ENCODE assay signal across 8 cellular contexts in the genomic region with DNA sequence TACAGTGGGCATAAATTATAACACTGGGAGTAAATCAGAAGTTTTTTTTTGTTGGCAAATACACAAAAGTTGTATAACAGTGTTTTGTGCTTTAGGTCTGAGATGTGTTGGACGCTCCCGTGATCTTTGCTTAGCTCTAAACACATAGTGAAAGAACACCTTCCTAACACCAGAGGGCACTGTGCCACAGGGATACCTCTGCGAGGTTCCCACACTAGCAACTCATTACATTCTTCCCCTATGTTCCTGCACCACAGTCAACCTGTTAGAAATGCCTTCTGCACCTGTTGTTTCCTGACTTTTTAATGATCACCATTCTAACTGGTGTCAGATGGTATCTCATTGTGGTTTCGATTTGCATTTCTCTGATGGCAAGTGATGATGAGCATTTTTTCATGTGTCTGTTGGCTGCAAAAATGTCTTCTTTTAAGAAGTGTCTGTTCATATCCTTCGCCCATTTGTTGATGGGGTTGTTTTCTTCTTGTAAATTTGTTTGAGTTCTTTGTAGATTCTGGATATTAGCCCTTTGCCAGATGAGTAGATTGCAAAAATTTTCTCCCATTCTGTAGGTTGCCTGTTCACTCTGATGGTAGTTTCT. TPM values are rescaled to one million over a fixed set of nuclear protein-coding genes. Genes with fewer than 3 reads are reported as not detected.
DNase-seq lines count a peak whose midpoint lies in the region; ATAC-seq and TF ChIP-seq lines count a peak whose summit lies in the region.
"Not testable (repeated sequence)": the region's sequence is repeated elsewhere in the genome, so short reads cannot be mapped to it uniquely, and the experiment has no call there.

No MANE protein-coding gene starts in this region.

- H3K9me3 ChIP-seq in SK-N-MC (ENCODE audit: low read depth, low read length); parathyroid adenoma (ENCODE audit: control insufficient read depth, low read length); uterus: not testable (repeated sequence)

- DNase-seq in GM13977 (ENCODE audit: low spot score) (peak; percentile 67), NCI-H1092 treated with DMSO at 0.1 percent for 48 hours (lab: John Stamatoyannopoulos, UW) (peak; percentile 82), SK-N-MC (ENCODE audit: low read depth, low spot score) (peak; percentile 30), germinal center (ENCODE audit: low spot score) (peak; percentile 62), uterus (peak; percentile 54 to 74)
- peak in 3 of 4 experiments; percentile 3 to 30 (median 17) for DNase-seq in activated naive CD4-positive, alpha-beta T cell (lab: John Stamatoyannopoulos, UW)

- not testable (repeated sequence) for H3K4me1 ChIP-seq in parathyroid adenoma, uterus

- peak; percentile 55 for ATAC-seq in HG02798 (IDR thresholded peaks at IDR 0.05; ENCODE audit: poor library complexity, unreplicated experiment)

- not testable (repeated sequence) for H3K27ac ChIP-seq in SK-N-MC, parathyroid adenoma, uterus

- in situ Hi-C loops in GM13977 (cut with MboI; ENCODE audit: low pct_unique_long_range_greater_than_20kb, low sequenced_read_pairs, unreplicated experiment), result loop anchor here (25.0 kb wide), 2 partner anchors 526 to 1026 kb away; no protein-coding TSS in a partner anchor

- peak; percentile 70 for TF ChIP-seq CTCF in GM13977 (IDR thresholded peaks at IDR 0.05; ENCODE audit: extremely low read depth, insufficient read depth, missing control alignments)
- peak; percentile 63 for TF ChIP-seq CTCF in parathyroid adenoma (IDR thresholded peaks at IDR 0.05)
- TF ChIP-seq CTCF in uterus (IDR thresholded peaks at IDR 0.05), result peak; percentile 65 to 75 (median 68)

- intact Hi-C loops in uterus (cut with DNase I; ENCODE audit: low total_unique reads), result not testable (repeated sequence)

- not testable (repeated sequence) for H3K36me3 ChIP-seq in SK-N-MC (ENCODE audit: insufficient read depth, low read length); parathyroid adenoma (ENCODE audit: control insufficient read depth, insufficient read depth, low read length); uterus

- H3K27me3 ChIP-seq in parathyroid adenoma (ENCODE audit: control insufficient read depth, insufficient read depth, low read length); uterus: not testable (repeated sequence)

- H2AFZ ChIP-seq in parathyroid adenoma, result not testable (repeated sequence)

- TF ChIP-seq POLR2A in uterus (IDR thresholded peaks at IDR 0.05), result not testable (repeated sequence)

- not testable (repeated sequence) for H3K9ac ChIP-seq in SK-N-MC (ENCODE audit: insufficient read length); parathyroid adenoma

- not testable (repeated sequence) for H3K4me3 ChIP-seq in SK-N-MC; parathyroid adenoma (ENCODE audit: low read depth, low read length); uterus

- H3K79me2 ChIP-seq in parathyroid adenoma, result peaks cover 14% of the 10 kb centered on the region

- not testable (repeated sequence) for H3K4me2 ChIP-seq in parathyroid adenoma (ENCODE audit: low read length)

RNA-seq across cellular contexts. Expression of gene TARS1, which starts 4.8 kb away (rescaled TPM):
- total RNA-seq in uterus, result 100 to 1,000 TPM in 2 of 4 donors, 10 to 100 TPM in 2; 45.0 to 218 (median 93.4) TPM

Comparison
In these comparisons a context has a peak if more than half of its experiments do, and no peak if none do; other contexts are left out.
1. DNase-seq: peak in every context shown above with its lines; median percentile 82 in NCI-H1092 treated with DMSO at 0.1 percent for 48 hours; 67 in GM13977; 64 in uterus; 62 in germinal center; 30 in SK-N-MC; 17 in activated naive CD4-positive, alpha-beta T cell.